ENCODE assay signal across 8 cellular contexts in the genomic region with DNA sequence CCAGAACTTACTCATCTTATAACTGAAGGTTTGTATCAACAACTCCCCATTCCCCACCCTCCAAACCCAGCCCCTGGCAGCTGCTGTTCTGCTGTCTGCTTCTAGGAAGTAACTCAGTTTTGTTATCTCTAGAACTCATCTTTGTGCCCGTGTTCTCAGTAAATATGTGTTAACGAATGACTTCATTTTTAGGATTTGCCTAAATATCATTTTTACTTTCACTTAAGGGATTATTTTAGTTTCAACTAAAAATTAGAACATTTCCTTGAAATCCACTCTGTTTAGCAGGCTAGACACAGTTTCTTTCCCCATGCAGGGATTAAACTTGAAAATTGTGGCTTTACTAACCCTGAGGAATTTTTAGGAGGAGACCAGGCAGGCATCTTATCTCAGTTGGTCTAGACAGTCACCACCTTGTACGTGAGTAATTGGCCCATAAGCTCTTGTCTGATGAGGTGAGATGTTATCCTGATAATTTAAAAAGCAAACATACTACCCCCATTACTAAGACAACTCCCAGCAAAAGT.
DNase-seq lines count a peak whose midpoint lies in the region; ATAC-seq and TF ChIP-seq lines count a peak whose summit lies in the region.

No MANE protein-coding gene starts in this region.

- H3K9me3 Mint-ChIP-seq in CD8-positive, alpha-beta memory T cell: no peaks in the 10 kb centered on the region
- H3K9me3 Mint-ChIP-seq in stimulated activated naive CD8-positive, alpha-beta T cell treated with anti-CD3 and anti-CD28 coated beads, Interleukin-15, amount 100 ng/mL, for 72 hours: no peaks in the 10 kb centered on the region

- peak overlapping the region; percentile 64 for H3K4me3 ChIP-seq in CD8-positive, alpha-beta memory T cell (ENCODE audit: low read length)
- peak overlapping the region; percentile 55 for H3K4me3 ChIP-seq in OCI-LY3 (ENCODE audit: low read length)
- no peak overlapping the region for H3K4me3 ChIP-seq in brain microvascular endothelial cell (ENCODE audit: low read depth, low read length)
- no peak overlapping the region for H3K4me3 ChIP-seq in ovary
- no peak overlapping the region for H3K4me3 ChIP-seq in suprapubic skin

- TF ChIP-seq CTCF in OCI-LY3 (IDR thresholded peaks at IDR 0.05; ENCODE audit: low read depth, low read length) (no peak), brain microvascular endothelial cell (IDR thresholded peaks at IDR 0.05; ENCODE audit: low read depth, low read length, missing control alignments) (no peak), ovary (IDR thresholded peaks at IDR 0.05) (no peak), suprapubic skin (IDR thresholded peaks at IDR 0.05) (no peak)

- in situ Hi-C loops in brain microvascular endothelial cell (cut with HindIII; ENCODE audit: low pct_ligation_motif_present, low sequenced_read_pairs): no loop called here

- no peaks in the 10 kb centered on the region for H3K9me3 ChIP-seq in CD8-positive, alpha-beta memory T cell (ENCODE audit: low read length)
- H3K9me3 ChIP-seq in OCI-LY3 (ENCODE audit: insufficient read depth, low read length) (no peaks in the 10 kb centered on the region), ovary (no peaks in the 10 kb centered on the region), suprapubic skin (no peaks in the 10 kb centered on the region)

- H3K27ac Mint-ChIP-seq in CD8-positive, alpha-beta memory T cell: peak overlapping the region; percentile 95 to 98 (median 97)
- peak overlapping the region; percentile 96 for H3K27ac Mint-ChIP-seq in stimulated activated naive CD8-positive, alpha-beta T cell treated with anti-CD3 and anti-CD28 coated beads, Interleukin-15, amount 100 ng/mL, for 72 hours

- H3K27me3 Mint-ChIP-seq in CD8-positive, alpha-beta memory T cell: no peaks in the 10 kb centered on the region
- no peaks in the 10 kb centered on the region for H3K27me3 Mint-ChIP-seq in stimulated activated naive CD8-positive, alpha-beta T cell treated with anti-CD3 and anti-CD28 coated beads, Interleukin-15, amount 100 ng/mL, for 72 hours

- peaks cover 97 to 100% (median 100%) of the 10 kb centered on the region in 3 donors for H3K4me1 Mint-ChIP-seq in CD8-positive, alpha-beta memory T cell
- H3K4me1 Mint-ChIP-seq in stimulated activated naive CD8-positive, alpha-beta T cell treated with anti-CD3 and anti-CD28 coated beads, Interleukin-15, amount 100 ng/mL, for 72 hours: peaks cover 100% of the 10 kb centered on the region

- POLR2A ChIA-PET in CD8-positive, alpha-beta memory T cell (lab: Charles Lee): interaction anchor here (0.9 to 1.7 kb wide), 2 partner anchors 13 to 216 kb away, joined by 3 to 5 read pairs; partner anchors contain the start of gene DMXL1

- DNase-seq in CD8-positive, alpha-beta memory T cell: peak; percentile 28 to 71 (median 58)
- peak; percentile 64 for DNase-seq in brain microvascular endothelial cell
- peak in 1 of 2 donors; percentile 26 for DNase-seq in stimulated activated naive CD8-positive, alpha-beta T cell treated with anti-CD3 and anti-CD28 coated beads, Interleukin-15, amount 100 ng/mL, for 72 hours
- no peak for DNase-seq in NCI-H446 (lab: John Stamatoyannopoulos, UW)
- DNase-seq in ovary: no peak
- DNase-seq in suprapubic skin (ENCODE audit: low spot score in 2 of 2): no peak

- no peak for TF ChIP-seq POLR2A in ovary (IDR thresholded peaks at IDR 0.05)
- TF ChIP-seq POLR2A in suprapubic skin (IDR thresholded peaks at IDR 0.05): no peak

- H3K4me1 ChIP-seq in CD8-positive, alpha-beta memory T cell (ENCODE audit: insufficient read depth, low read length): peaks cover 96% of the 10 kb centered on the region
- peaks cover 77% of the 10 kb centered on the region for H3K4me1 ChIP-seq in OCI-LY3 (ENCODE audit: low read length)
- peaks cover 3% of the 10 kb centered on the region for H3K4me1 ChIP-seq in ovary (ENCODE audit: insufficient read depth)
- peaks cover 41% of the 10 kb centered on the region for H3K4me1 ChIP-seq in suprapubic skin

- H3K36me3 Mint-ChIP-seq in CD8-positive, alpha-beta memory T cell: peaks cover 0 to 16% (median 11%) of the 10 kb centered on the region in 3 donors

- peak overlapping the region; percentile 87 for H3K4me2 ChIP-seq in OCI-LY3 (ENCODE audit: low read length)

- intact Hi-C loops in ovary (cut with DNase I): no loop called here

- H3K4me3 Mint-ChIP-seq in CD8-positive, alpha-beta memory T cell: peak overlapping the region; percentile 79 to 90 (median 83)
- peak overlapping the region; percentile 69 to 85 for H3K4me3 Mint-ChIP-seq in stimulated activated naive CD8-positive, alpha-beta T cell treated with anti-CD3 and anti-CD28 coated beads, Interleukin-15, amount 100 ng/mL, for 72 hours

- 28 to 37% (median 33%) methylated on average over 3 of the region's 3 CpGs for WGBS in ovary, 3 donors
- 31% methylated on average over 3 of the region's 3 CpGs for WGBS in suprapubic skin

- CTCF ChIA-PET in CD8-positive, alpha-beta memory T cell (lab: Charles Lee): interaction anchor here (0.6 to 1.6 kb wide), 4 partner anchors 28 to 48 kb away, joined by 3 to 5 read pairs (median 4); no protein-coding TSS in a partner anchor

- peak; percentile 42 for ATAC-seq in GM21717 (IDR thresholded peaks at IDR 0.05; ENCODE audit: unreplicated experiment)
- peak; percentile 65 for ATAC-seq in stimulated activated naive CD8-positive, alpha-beta T cell treated with anti-CD3 and anti-CD28 coated beads, Interleukin-15, amount 100 ng/mL, for 72 hours

- peaks cover 12% of the 10 kb centered on the region; the same call in 1 of the 2 replicates for H4K20me1 ChIP-seq in OCI-LY3 (ENCODE audit: insufficient read depth, low read length)

- H2AFZ ChIP-seq in OCI-LY3 (ENCODE audit: low read depth, low read length): no peak overlapping the region

- H3K9ac ChIP-seq in OCI-LY3 (ENCODE audit: low read length): peak overlapping the region; percentile 64; the same call in 1 of the 2 replicates

- H3K79me2 ChIP-seq in OCI-LY3 (ENCODE audit: low read length): peaks cover 57% of the 10 kb centered on the region

- TF ChIP-seq EP300 in ovary (IDR thresholded peaks at IDR 0.05): no peak
- no peak for TF ChIP-seq EP300 in suprapubic skin (IDR thresholded peaks at IDR 0.05)

- peak overlapping the region; percentile 70 for H3K27ac ChIP-seq in CD8-positive, alpha-beta memory T cell (ENCODE audit: low read depth, low read length)
- peak overlapping the region; percentile 67 for H3K27ac ChIP-seq in OCI-LY3 (ENCODE audit: low read length)
- H3K27ac ChIP-seq in brain microvascular endothelial cell: peak overlapping the region; percentile 36
- no peak overlapping the region for H3K27ac ChIP-seq in ovary
- H3K27ac ChIP-seq in suprapubic skin: no peak overlapping the region

- H3K36me3 ChIP-seq in CD8-positive, alpha-beta memory T cell (ENCODE audit: insufficient read depth, low read length): peaks cover under 1% of the 10 kb centered on the region
- H3K36me3 ChIP-seq in OCI-LY3 (replicated peaks; ENCODE audit: low read depth, low read length): peaks cover 2% of the 10 kb centered on the region
- no peaks in the 10 kb centered on the region for H3K36me3 ChIP-seq in brain microvascular endothelial cell (replicated peaks)
- H3K36me3 ChIP-seq in ovary: no peaks in the 10 kb centered on the region
- H3K36me3 ChIP-seq in suprapubic skin: no peaks in the 10 kb centered on the region

- no peaks in the 10 kb centered on the region for H3K27me3 ChIP-seq in CD8-positive, alpha-beta memory T cell (ENCODE audit: insufficient read depth, low read length, poor library complexity, severe bottlenecking)
- H3K27me3 ChIP-seq in OCI-LY3 (ENCODE audit: low read depth, low read length): no peaks in the 10 kb centered on the region
- H3K27me3 ChIP-seq in brain microvascular endothelial cell (replicated peaks): no peaks in the 10 kb centered on the region
- H3K27me3 ChIP-seq in ovary: no peaks in the 10 kb centered on the region
- H3K27me3 ChIP-seq in suprapubic skin: no peaks in the 10 kb centered on the region

Comparison
In these comparisons a context has a peak if more than half of its experiments do, and no peak if none do; other contexts are left out.
1. DNase-seq: peak in CD8-positive, alpha-beta memory T cell (5 of 5) and brain microvascular endothelial cell (single experiment); none in NCI-H446 (0 of 2), ovary (0 of 5) and suprapubic skin (0 of 2).
2. H3K27ac ChIP-seq: peak in CD8-positive, alpha-beta memory T cell (single experiment), OCI-LY3 (single experiment) and brain microvascular endothelial cell (single experiment); none in ovary (0 of 2) and suprapubic skin (single experiment).
3. H3K4me3 ChIP-seq: peak in CD8-positive, alpha-beta memory T cell (single experiment) and OCI-LY3 (single experiment); none in brain microvascular endothelial cell (single experiment), ovary (single experiment) and suprapubic skin (single experiment).